ENCODE assay signal across 13 cellular contexts in genomic region chr4:1080961-1081688, GRCh38. TPM values are rescaled to one million over a fixed set of nuclear protein-coding genes. Genes with fewer than 3 reads are reported as not detected.
DNase-seq lines count a peak whose midpoint lies in the region; ATAC-seq, FAIRE-seq and TF ChIP-seq lines count a peak whose summit lies in the region.
"Had no signal": no experiment of that assay in that cellular context is flagged by ENCODE, and none has a peak within 500 bp of the region (broad histone marks: within the 10 kb centered on the region; RNA-seq: fewer than 3 reads in every experiment).

No MANE protein-coding gene starts in this region.

- TF ChIP-seq RAD21 in IMR-90 (IDR thresholded peaks at IDR 0.05; ENCODE audit: low read length) = no peak

- H3K23ac ChIP-seq in IMR-90 (ENCODE audit: low read depth, low read length) = no peak overlapping the region

- H3K14ac ChIP-seq in IMR-90 (replicated peaks; ENCODE audit: low read depth, low read length) = no peak overlapping the region

- H3K4me1 Mint-ChIP-seq in astrocyte (ENCODE audit: low read depth, unreplicated experiment) (peaks cover 9% of the 10 kb centered on the region), memory B cell (peaks cover 11% of the 10 kb centered on the region)

- no peaks in the 10 kb centered on the region for H4K20me1 ChIP-seq in IMR-90 (ENCODE audit: insufficient read depth, low read length)
- H4K20me1 ChIP-seq in astrocyte (ENCODE audit: insufficient read depth, low read length) = no peaks in the 10 kb centered on the region

- no peaks in the 10 kb centered on the region for H3K9me1 ChIP-seq in IMR-90 (ENCODE audit: insufficient read depth, low read length)

- no peak for FAIRE-seq in astrocyte (lab: Jason Lieb, UNC)
- no peak for FAIRE-seq in D721Med (lab: Jason Lieb, UNC)
- FAIRE-seq: G401.6 had no signal

- H4K8ac ChIP-seq in IMR-90 (ENCODE audit: low read depth in 2 of 2, low read length in 2 of 2) = no peak overlapping the region

- H3K36me3 ChIP-seq in IMR-90 (ENCODE audit: control insufficient read depth, insufficient read depth, low read length) (no peaks in the 10 kb centered on the region), astrocyte (ENCODE audit: insufficient read depth, low read length) (no peaks in the 10 kb centered on the region)
- H3K36me3 ChIP-seq: cardiac muscle cell, right lobe of liver had no signal

- H2AK5ac ChIP-seq in IMR-90 (ENCODE audit: low read depth, low read length) = no peak overlapping the region

- intact Hi-C loops in IMR-90 (cut with micrococcal nuclease) = no loop called here
- intact Hi-C loops in left cardiac atrium (cut with DNase I) = no loop called here

- no peaks in the 10 kb centered on the region for H3K79me2 ChIP-seq in astrocyte (ENCODE audit: insufficient read depth, low read length)

- H2AFZ ChIP-seq in IMR-90 (replicated peaks; ENCODE audit: low read length, poor library complexity) = no peak overlapping the region
- H2AFZ ChIP-seq in astrocyte (ENCODE audit: low read depth, low read length) = no peak overlapping the region

- no TSS peak for BruUV-seq in IMR-90 (replicated peaks; lab: Mats Ljungman, UMichigan)

- H3K4me1 ChIP-seq in IMR-90 (ENCODE audit: control insufficient read depth, insufficient read depth, low read length) (peaks cover 6% of the 10 kb centered on the region), astrocyte (ENCODE audit: insufficient read depth, low read length) (peaks cover 6% of the 10 kb centered on the region)
- H3K4me1 ChIP-seq: right lobe of liver had no signal

- DNase-seq in D341Med (ENCODE audit: low spot score) (peak; percentile 39), IMR-90 (peak; percentile 71), astrocyte (ENCODE audit: low read depth) (peak; percentile 74), memory B cell (ENCODE audit: low spot score in 2 of 2) (no peak), NCI-H446 treated with DMSO at 0.1 percent for 48 hours (lab: John Stamatoyannopoulos, UW) (no peak), D721Med (ENCODE audit: insufficient read length, low spot score) (no peak), left cardiac atrium (no peak)
- DNase-seq: NCI-H2081 treated with DMSO at 0.1 percent for 48 hours had no signal

- no peaks in the 10 kb centered on the region for H3K79me1 ChIP-seq in IMR-90 (ENCODE audit: low read depth in 1 of 2, low read length in 2 of 2)

- peaks cover 8% of the 10 kb centered on the region for H3K9me3 Mint-ChIP-seq in astrocyte (ENCODE audit: unreplicated experiment)
- peaks cover 6% of the 10 kb centered on the region for H3K9me3 Mint-ChIP-seq in memory B cell

- H3K9me3 ChIP-seq in IMR-90 (ENCODE audit: control insufficient read depth, insufficient read depth, low read length) (no peaks in the 10 kb centered on the region), astrocyte (ENCODE audit: insufficient read depth, low read depth, low read length) (no peaks in the 10 kb centered on the region)
- H3K9me3 ChIP-seq: right lobe of liver had no signal

- in situ Hi-C loops in IMR-90 (cut with MboI; ENCODE audit: low sequenced_read_pairs) = no loop called here

- peaks cover 5% of the 10 kb centered on the region for H3K36me3 Mint-ChIP-seq in astrocyte (ENCODE audit: low read depth, unreplicated experiment)
- H3K36me3 Mint-ChIP-seq in memory B cell = peaks cover 2% of the 10 kb centered on the region

- H2BK5ac ChIP-seq in IMR-90 (ENCODE audit: low read depth, low read length, poor library complexity, severe bottlenecking) = no peak overlapping the region

- H3K4me2 ChIP-seq in IMR-90 (ENCODE audit: low read depth, low read length) (no peak overlapping the region), astrocyte (ENCODE audit: low read length) (peak overlapping the region; percentile 0)

- H2AK9ac ChIP-seq in IMR-90 (replicated peaks; ENCODE audit: low read depth, low read length, poor library complexity) = peak overlapping the region; percentile 57

- no peak for TF ChIP-seq POLR2A in IMR-90 (IDR thresholded peaks at IDR 0.05; ENCODE audit: low read depth, low read length)

- H3K9ac ChIP-seq in IMR-90 (ENCODE audit: low read depth, low read length) (no peak overlapping the region), astrocyte (ENCODE audit: low read length) (no peak overlapping the region)

- H2BK15ac ChIP-seq in IMR-90 (ENCODE audit: low read depth, low read length) = no peak overlapping the region

- H3K27me3 ChIP-seq in IMR-90 (ENCODE audit: control insufficient read depth, insufficient read depth, low read length) (peaks cover 20% of the 10 kb centered on the region), astrocyte (ENCODE audit: insufficient read depth, low read length) (no peaks in the 10 kb centered on the region)
- H3K27me3 ChIP-seq: right lobe of liver had no signal

- no peak overlapping the region for H2BK20ac ChIP-seq in IMR-90 (ENCODE audit: low read depth, low read length)

- TF ChIP-seq CTCF in IMR-90 (conservative IDR thresholded peaks at IDR 0.05; ENCODE audit: low read depth, low read length) (no peak), astrocyte (IDR thresholded peaks at IDR 0.05; ENCODE audit: insufficient read depth, low read depth, low read length) (no peak), D721Med (IDR thresholded peaks at IDR 0.05; ENCODE audit: insufficient read depth, missing control alignments) (no peak)

- ATAC-seq in IMR-90 (ENCODE audit: low read depth) = no peak
- ATAC-seq in memory B cell (ENCODE audit: low read depth) = peak; percentile 24
- no peak for ATAC-seq in left cardiac atrium
- ATAC-seq: right lobe of liver had no signal

- dilution Hi-C loops in IMR-90 (cut with HindIII; ENCODE audit: low sequenced_read_pairs, unreplicated experiment) = no loop called here

- no peak overlapping the region for H2BK120ac ChIP-seq in IMR-90 (ENCODE audit: low read depth, low read length)

- H4K5ac ChIP-seq in IMR-90 (ENCODE audit: low read depth, low read length) = no peak overlapping the region

- H3K27ac Mint-ChIP-seq in astrocyte (ENCODE audit: unreplicated experiment) (no peak overlapping the region), memory B cell (no peak overlapping the region)

- H3K27ac ChIP-seq in IMR-90 (ENCODE audit: insufficient read depth, low read length) = no peak overlapping the region
- no peak overlapping the region for H3K27ac ChIP-seq in astrocyte (ENCODE audit: low read depth, low read length)
- H3K27ac ChIP-seq: cardiac muscle cell, right lobe of liver had no signal

- H3K56ac ChIP-seq in IMR-90 (ENCODE audit: extremely low read depth, insufficient read depth, low read length) = no peak overlapping the region

- CTCF ChIA-PET in IMR-90 (lab: Yijun Ruan, JAX) = no interaction called here

- WGBS in IMR-90 (ENCODE audit: extremely low coverage in 2 of 2, insufficient read length in 1 of 2), 2 experiments = 55% methylated on average over 4 of the region's 12 CpGs; no CpG with 5 or more reads in 1 of the 2 experiments

- no peak overlapping the region for H3K4ac ChIP-seq in IMR-90 (ENCODE audit: low read depth, low read length)

- H3K4me3 Mint-ChIP-seq in astrocyte (ENCODE audit: unreplicated experiment) = no peak overlapping the region
- H3K4me3 Mint-ChIP-seq in memory B cell = no peak overlapping the region

- H3K4me3 ChIP-seq in IMR-90 (ENCODE audit: insufficient read depth, low read depth, low read length) = no peak overlapping the region
- H3K4me3 ChIP-seq in astrocyte (ENCODE audit: insufficient read depth, low read depth, low read length) = no peak overlapping the region
- H3K4me3 ChIP-seq: cardiac muscle cell, lung, right lobe of liver had no signal

- POLR2A ChIA-PET in IMR-90 (lab: Charles Lee; ENCODE audit: unreplicated experiment) = no interaction called here

- no peak overlapping the region for H3K18ac ChIP-seq in IMR-90 (ENCODE audit: low read depth, low read length)

- H3K27me3 Mint-ChIP-seq in astrocyte (ENCODE audit: low read depth, unreplicated experiment) = peaks cover 44% of the 10 kb centered on the region
- peaks cover 34% of the 10 kb centered on the region for H3K27me3 Mint-ChIP-seq in memory B cell

- H4K91ac ChIP-seq in IMR-90 (ENCODE audit: insufficient read depth, low read depth, low read length) = no peak overlapping the region

TF ChIP-seq in IMR-90, 13 proteins besides CTCF, POLR2A, EP300 and RAD21 (continues in another document):
- no peak for TF ChIP-seq MAZ (IDR thresholded peaks at IDR 0.05; ENCODE audit: borderline replicate concordance, low read depth, low read length)
- no peak for TF ChIP-seq CHD1 (IDR thresholded peaks at IDR 0.05; ENCODE audit: low read depth, low read length)
- TF ChIP-seq CEBPB (IDR thresholded peaks at IDR 0.05; ENCODE audit: low read depth, low read length) = no peak
- no peak for TF ChIP-seq SMC3 (IDR thresholded peaks at IDR 0.05; ENCODE audit: low read depth, low read length)
- TF ChIP-seq NFE2L2 (IDR thresholded peaks at IDR 0.05; ENCODE audit: low read depth, low read length) = peak; percentile 80
- TF ChIP-seq USF2 (IDR thresholded peaks at IDR 0.05; ENCODE audit: low read depth, low read length) = no peak
- TF ChIP-seq RFX5 (IDR thresholded peaks at IDR 0.05; ENCODE audit: low read depth, low read length) = no peak
- peak; percentile 18; the same call in 1 of the 2 replicates for TF ChIP-seq FOS (IDR thresholded peaks at IDR 0.05; ENCODE audit: low read depth, low read length)
- no peak for TF ChIP-seq MXI1 (IDR thresholded peaks at IDR 0.05; ENCODE audit: borderline replicate concordance, low read depth, low read length)
- no peak for TF ChIP-seq MAFK (IDR thresholded peaks at IDR 0.05; ENCODE audit: low read depth, low read length)
- TF ChIP-seq ELK1 (IDR thresholded peaks at IDR 0.05; ENCODE audit: borderline replicate concordance, low read depth, low read length) = no peak

RNA-seq across cellular contexts. Expression of gene RNF212, which starts 32.2 kb away (rescaled TPM):
- under 0.01 TPM in 2 replicates for total RNA-seq in IMR-90 (2012; rRNA removed)
- 0.46 and 0.51 TPM in 2 replicates for polyA plus RNA-seq in IMR-90 (2012; rRNA removed)
- 0.08 and 0.35 TPM in 2 replicates for polyA plus RNA-seq in IMR-90 (2012; cell fraction: cytosol; rRNA removed)
- 0.96 and 1.3 TPM in 2 replicates for polyA plus RNA-seq in IMR-90 (2012; cell fraction: nucleus; rRNA removed; ENCODE audit: low replicate concordance)
- 2.0 and 2.2 TPM in 2 replicates for total RNA-seq in astrocyte
- total RNA-seq in left cardiac atrium = 1 to 10 TPM; 1.7 TPM
- total RNA-seq: SK-MEL-5 had no signal

Comparison
In these comparisons a context has a peak if more than half of its experiments do, and no peak if none do; other contexts are left out.
1. DNase-seq: peak in D341Med (single experiment), IMR-90 (single experiment) and astrocyte (single experiment); none in memory B cell (0 of 2), NCI-H446 treated with DMSO at 0.1 percent for 48 hours (single experiment), D721Med (single experiment) and left cardiac atrium (single experiment).